ENCODE assay signal across 21 cellular contexts in the genomic region with DNA sequence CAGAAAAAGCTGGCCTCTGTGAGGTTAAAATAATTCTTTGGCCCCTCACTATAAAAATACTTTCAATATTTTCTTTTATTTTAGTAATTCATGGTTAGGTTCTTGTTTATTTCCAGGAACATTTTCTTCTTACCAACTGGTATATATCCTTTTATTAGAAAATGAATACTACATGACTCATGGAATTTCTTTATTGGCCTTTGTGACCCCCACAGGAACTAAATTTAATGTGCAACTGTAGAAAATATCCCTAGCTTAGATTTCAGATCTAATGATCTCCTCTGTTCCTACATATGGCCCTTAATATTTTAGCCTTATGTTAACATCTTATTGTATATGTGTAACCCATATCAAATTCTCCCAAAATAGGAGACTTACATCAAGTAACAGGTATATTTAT.
A peak's percentile ranks its signal among the peaks of the same experiment; 100 is the strongest.
DNase-seq lines count a peak whose midpoint lies in the region; ATAC-seq, FAIRE-seq and TF ChIP-seq lines count a peak whose summit lies in the region.
"Had no signal": no experiment of that assay in that cellular context is flagged by ENCODE, and none has a peak within 500 bp of the region (broad histone marks: within the 10 kb centered on the region; RNA-seq: fewer than 3 reads in every experiment).

No MANE protein-coding gene starts in this region.

- TF ChIP-seq EP300 in HepG2 (IDR thresholded peaks at IDR 0.05; ENCODE audit: low read depth in 2 of 2, low read length in 2 of 2) = no peak
- TF ChIP-seq EP300 in HepG2 (CRISPR knock-in tag; IDR thresholded peaks at IDR 0.05; ENCODE audit: borderline replicate concordance) = no peak

- peak; percentile 79 for DNase-seq in ELR (ENCODE audit: low read depth)
- no peak for DNase-seq in PC-9
- DNase-seq in kidney tubule cell (ENCODE audit: low spot score) = peak; percentile 4
- no peak for DNase-seq in nucleus accumbens (lab: John Stamatoyannopoulos, UW)
- no peak for DNase-seq in HepG2 (ENCODE audit: low spot score)
- DNase-seq in small intestine = no peak
- no peak for DNase-seq in activated naive CD8-positive, alpha-beta T cell treated with anti-CD3 and anti-CD28 coated beads for 36 hours
- DNase-seq: activated CD4-positive, alpha-beta T cell treated with anti-CD3 and anti-CD28 coated beads, Interleukin-2, amount 50 U/mL, for 4 hours; activated naive CD4-positive, alpha-beta T cell treated with anti-CD3 and anti-CD28 coated beads, Interleukin-2, amount 50 U/mL, for 16 hours; effector CD8-positive, alpha-beta T cell; left ventricle myocardium inferior; NCI-H2171; NCI-H69; stimulated activated CD4-positive, alpha-beta T cell treated with anti-CD3 and anti-CD28 coated beads, Interleukin-4, amount 100 ng/mL, for 4 hours; stimulated activated CD8-positive, alpha-beta memory T cell treated with anti-CD3 and anti-CD28 coated beads, Interleukin-4, amount 100 ng/mL, for 48 hours had no signal

- H3K27ac Mint-ChIP-seq in activated naive CD8-positive, alpha-beta T cell treated with anti-CD3 and anti-CD28 coated beads for 36 hours = no peak overlapping the region

- H3K9ac ChIP-seq in HepG2 (ENCODE audit: insufficient read depth, low read depth, low read length) = no peak overlapping the region
- H3K9ac ChIP-seq: parathyroid adenoma had no signal

- no peaks in the 10 kb centered on the region for H3K9me3 Mint-ChIP-seq in activated naive CD8-positive, alpha-beta T cell treated with anti-CD3 and anti-CD28 coated beads for 36 hours

- H3K36me3 ChIP-seq in PC-9 (ENCODE audit: low read depth) = no peaks in the 10 kb centered on the region
- no peaks in the 10 kb centered on the region for H3K36me3 ChIP-seq in HepG2 (replicated peaks in 1 of 2; ENCODE audit: control insufficient read depth in 1 of 2, insufficient read depth in 2 of 2, low read length in 2 of 2)
- no peaks in the 10 kb centered on the region for H3K36me3 ChIP-seq in small intestine (ENCODE audit: control insufficient read depth in 2 of 2, insufficient read depth in 2 of 2, low read length in 2 of 2)
- H3K36me3 ChIP-seq: cardiac muscle cell, gastroesophageal sphincter, left ventricle myocardium inferior had no signal

- H3K4me2 ChIP-seq in PC-9 (peak overlapping the region; percentile 23; the same call in 1 of the 2 replicates), HepG2 (ENCODE audit: low read depth, low read length) (no peak overlapping the region)

- no peak for TF ChIP-seq RAD21 in HepG2 (CRISPR knock-in tag; IDR thresholded peaks at IDR 0.05)

- CTCF ChIA-PET in PC-9 (lab: Charles Lee) = no interaction called here
- CTCF ChIA-PET in HepG2 (lab: Yijun Ruan, JAX; ENCODE audit: low intra/inter-chr PET ratio, low total read pairs) = no interaction called here

- intact Hi-C loops in PC-9 (cut with micrococcal nuclease; ENCODE audit: unreplicated experiment) (no loop called here), HepG2 (cut with micrococcal nuclease; ENCODE audit: unreplicated experiment) (loop anchor here (10.0 kb wide), 1 partner anchor 94 kb away; no protein-coding TSS in a partner anchor)

- POLR2A ChIA-PET in PC-9 (lab: Charles Lee; ENCODE audit: unreplicated experiment) = no interaction called here
- POLR2A ChIA-PET in HepG2 (lab: Yijun Ruan, JAX) = no interaction called here

- H3K4me1 ChIP-seq in PC-9 (replicated peaks; ENCODE audit: insufficient read depth) = peaks cover 14% of the 10 kb centered on the region
- peaks cover 22% of the 10 kb centered on the region for H3K4me1 ChIP-seq in HepG2 (ENCODE audit: insufficient read depth, low read length)
- no peaks in the 10 kb centered on the region for H3K4me1 ChIP-seq in small intestine (ENCODE audit: control insufficient read depth in 2 of 2, insufficient read depth in 1 of 2, low read depth in 1 of 2, low read length in 1 of 2)
- H3K4me1 ChIP-seq: left ventricle myocardium inferior, parathyroid adenoma had no signal

- H4K20me1 ChIP-seq in PC-9 (ENCODE audit: insufficient read depth) (no peaks in the 10 kb centered on the region), HepG2 (ENCODE audit: insufficient read depth, low read length) (no peaks in the 10 kb centered on the region)

- H3K27me3 ChIP-seq in PC-9 (ENCODE audit: insufficient read depth, low read depth) = no peaks in the 10 kb centered on the region
- H3K27me3 ChIP-seq in HepG2 (ENCODE audit: control insufficient read depth in 1 of 2, insufficient read depth in 2 of 2, low read length in 2 of 2) = no peaks in the 10 kb centered on the region; a peak in 1 of 5 replicates
- H3K27me3 ChIP-seq in small intestine (ENCODE audit: control insufficient read depth in 2 of 2, insufficient read depth in 2 of 2, low read length in 2 of 2) = no peaks in the 10 kb centered on the region
- H3K27me3 ChIP-seq: gastroesophageal sphincter had no signal

- no peak for ATAC-seq in HepG2
- ATAC-seq: gastroesophageal sphincter, K562 had no signal

- BruUV-seq in PC-9 (replicated peaks; lab: Mats Ljungman, UMichigan) (no TSS peak), HepG2 (replicated peaks; lab: Mats Ljungman, UMichigan) (no TSS peak)

- H2AFZ ChIP-seq in PC-9 = no peak overlapping the region
- no peak overlapping the region for H2AFZ ChIP-seq in HepG2 (ENCODE audit: low read length)
- H2AFZ ChIP-seq: parathyroid adenoma had no signal

- no peaks in the 10 kb centered on the region for H3K36me3 Mint-ChIP-seq in activated naive CD8-positive, alpha-beta T cell treated with anti-CD3 and anti-CD28 coated beads for 36 hours

- H3K79me2 ChIP-seq in PC-9 (ENCODE audit: low read depth) (no peaks in the 10 kb centered on the region), HepG2 (ENCODE audit: insufficient read depth, low read length) (no peaks in the 10 kb centered on the region)
- H3K79me2 ChIP-seq: parathyroid adenoma had no signal

- H3K9me3 ChIP-seq in PC-9 (ENCODE audit: insufficient read depth, low read depth) (no peaks in the 10 kb centered on the region; the same call in 1 of the 2 replicates), HepG2 (ENCODE audit: low read length) (no peaks in the 10 kb centered on the region), small intestine (ENCODE audit: control insufficient read depth, low read depth) (no peaks in the 10 kb centered on the region)
- H3K9me3 ChIP-seq: gastroesophageal sphincter, left ventricle myocardium inferior had no signal

- no peak overlapping the region for H3K4me3 ChIP-seq in PC-9
- H3K4me3 ChIP-seq in HepG2 (replicated peaks in 1 of 3; ENCODE audit: insufficient read depth in 1 of 3, low read depth in 2 of 3, low read length in 3 of 3) = no peak overlapping the region
- H3K4me3 ChIP-seq in small intestine (ENCODE audit: low read depth in 1 of 2, low read length in 2 of 2) = no peak overlapping the region
- H3K4me3 ChIP-seq: cardiac muscle cell, gastroesophageal sphincter, K562, left ventricle myocardium inferior, skin epidermis had no signal

- H3K27ac ChIP-seq in PC-9 (no peak overlapping the region), HepG2 (ENCODE audit: extremely low read length, insufficient read depth, low read length) (no peak overlapping the region), small intestine (ENCODE audit: low read depth in 1 of 2, low read length in 1 of 2) (no peak overlapping the region)
- H3K27ac ChIP-seq: cardiac muscle cell, gastroesophageal sphincter, left ventricle myocardium inferior, parathyroid adenoma had no signal

- no peak for TF ChIP-seq CTCF in PC-9 (conservative IDR thresholded peaks at IDR 0.05)
- no peak for TF ChIP-seq CTCF in HepG2 (CRISPR knock-in tag; IDR thresholded peaks at IDR 0.05)

- H3K27me3 Mint-ChIP-seq in activated naive CD8-positive, alpha-beta T cell treated with anti-CD3 and anti-CD28 coated beads for 36 hours = no peaks in the 10 kb centered on the region

- no peaks in the 10 kb centered on the region for H3K4me1 Mint-ChIP-seq in activated naive CD8-positive, alpha-beta T cell treated with anti-CD3 and anti-CD28 coated beads for 36 hours

- in situ Hi-C loops in HepG2 (cut with HindIII; ENCODE audit: extremely low pct_ligation_motif_present, low pct_unique_long_range_greater_than_20kb) = no loop called here

- FAIRE-seq in colon (lab: Jason Lieb, UNC) (peak; percentile 14), HepG2 (lab: Jason Lieb, UNC) (no peak), small intestine (lab: Jason Lieb, UNC) (no peak)
- FAIRE-seq: K562 had no signal

- H3K9me2 ChIP-seq in PC-9 (ENCODE audit: insufficient read depth) = no peaks in the 10 kb centered on the region

- no peaks in the 10 kb centered on the region for H3F3A ChIP-seq in PC-9 (ENCODE audit: insufficient read depth, low read depth)

- H3K4me3 Mint-ChIP-seq in activated naive CD8-positive, alpha-beta T cell treated with anti-CD3 and anti-CD28 coated beads for 36 hours = no peak overlapping the region

- no peak for TF ChIP-seq POLR2A in HepG2 (IDR thresholded peaks at IDR 0.05; ENCODE audit: insufficient read depth in 1 of 2, low read depth in 2 of 2, low read length in 2 of 2)

TF ChIP-seq in HepG2, 621 proteins besides CTCF, POLR2A, EP300 and RAD21 (continues in another document):
- TF ChIP-seq, protein P1, sequence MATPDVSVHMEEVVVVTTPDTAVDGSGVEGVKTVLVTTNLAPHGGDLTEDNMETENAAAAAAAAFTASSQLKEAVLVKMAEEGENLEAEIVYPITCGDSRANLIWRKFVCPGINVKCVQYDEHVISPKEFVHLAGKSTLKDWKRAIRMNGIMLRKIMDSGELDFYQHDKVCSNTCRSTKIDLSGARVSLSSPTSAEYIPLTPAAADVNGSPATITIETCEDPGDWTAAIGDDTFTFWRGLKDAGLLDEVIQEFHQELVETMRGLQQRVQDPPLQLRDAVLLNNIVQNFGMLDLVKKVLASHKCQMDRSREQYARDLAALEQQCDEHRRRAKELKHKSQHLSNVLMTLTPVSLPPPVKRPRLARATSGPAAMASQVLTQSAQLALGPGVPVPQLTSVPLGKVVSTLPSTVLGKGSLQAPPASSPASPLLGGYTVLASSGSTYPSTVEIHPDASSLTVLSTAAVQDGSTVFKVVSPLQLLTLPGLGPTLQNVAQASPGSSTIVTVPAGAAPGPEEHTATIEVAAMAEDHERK (CRISPR knock-in tag; IDR thresholded peaks at IDR 0.05; ENCODE audit: low read depth) = no peak
- TF ChIP-seq ZNF124 (CRISPR knock-in tag; IDR thresholded peaks at IDR 0.05) = no peak
- no peak for TF ChIP-seq ZFP36 (IDR thresholded peaks at IDR 0.05; ENCODE audit: borderline replicate concordance, low read depth, low read length, partially characterized antibody)
- TF ChIP-seq ISL2 (CRISPR knock-in tag; IDR thresholded peaks at IDR 0.05) = no peak
- no peak for TF ChIP-seq GABPA (IDR thresholded peaks at IDR 0.05; ENCODE audit: low read depth, low read length)
- TF ChIP-seq GABPA (CRISPR knock-in tag; IDR thresholded peaks at IDR 0.05; ENCODE audit: low read depth) = no peak
- no peak for TF ChIP-seq RBFOX2 (IDR thresholded peaks at IDR 0.05; ENCODE audit: low read depth, low read length)
- TF ChIP-seq, protein P2, sequence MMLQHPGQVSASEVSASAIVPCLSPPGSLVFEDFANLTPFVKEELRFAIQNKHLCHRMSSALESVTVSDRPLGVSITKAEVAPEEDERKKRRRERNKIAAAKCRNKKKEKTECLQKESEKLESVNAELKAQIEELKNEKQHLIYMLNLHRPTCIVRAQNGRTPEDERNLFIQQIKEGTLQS (CRISPR knock-in tag; IDR thresholded peaks at IDR 0.05) = no peak
- no peak for TF ChIP-seq ZNF577 (CRISPR knock-in tag; IDR thresholded peaks at IDR 0.05; ENCODE audit: borderline replicate concordance, low read depth)

Comparison
In these comparisons a context has a peak if more than half of its experiments do, and no peak if none do; other contexts are left out.
1. DNase-seq: peak in ELR (single experiment) and kidney tubule cell (single experiment); none in PC-9 (0 of 2), nucleus accumbens (0 of 56), HepG2 (single experiment), small intestine (single experiment) and activated naive CD8-positive, alpha-beta T cell treated with anti-CD3 and anti-CD28 coated beads for 36 hours (single experiment).